ENCODE assay signal across 3 cellular contexts in genomic region chr1:151142411-151143056, GRCh38.
TF ChIP-seq lines count a peak whose summit lies in the region.

No MANE protein-coding gene starts in this region.

TF ChIP-seq in SK-N-SH, 30 proteins besides CTCF, POLR2A, EP300 and RAD21 (continues in another document):
- TF ChIP-seq MAX (IDR thresholded peaks at IDR 0.05; ENCODE audit: low read depth), result no peak
- TF ChIP-seq YY1 (IDR thresholded peaks at IDR 0.05; ENCODE audit: low read depth), result no peak
- no peak for TF ChIP-seq JUND (IDR thresholded peaks at IDR 0.05)
- no peak for TF ChIP-seq TAF1 (IDR thresholded peaks at IDR 0.05; ENCODE audit: borderline replicate concordance, low read depth, low read length)
- TF ChIP-seq EZH2phosphoT487 (IDR thresholded peaks at IDR 0.05; ENCODE audit: borderline replicate concordance, low read depth), result no peak
- TF ChIP-seq GATA2 (CRISPR knock-in tag; IDR thresholded peaks at IDR 0.05), result no peak
- no peak for TF ChIP-seq IRF3 (IDR thresholded peaks at IDR 0.05; ENCODE audit: low read depth, low read length)
- TF ChIP-seq CHD2 (IDR thresholded peaks at IDR 0.05; ENCODE audit: low read length, partially characterized antibody), result no peak
- TF ChIP-seq FOXJ3 (CRISPR knock-in tag; IDR thresholded peaks at IDR 0.05), result no peak
- TF ChIP-seq PBX3 (IDR thresholded peaks at IDR 0.05), result no peak
- TF ChIP-seq TCF12 (IDR thresholded peaks at IDR 0.05), result no peak
- TF ChIP-seq USF2 (IDR thresholded peaks at IDR 0.05; ENCODE audit: borderline replicate concordance, low read depth, low read length), result no peak

TF ChIP-seq in SK-N-SH treated with all-trans-retinoic acid at 6 μM for 48 hours, 23 proteins besides CTCF, POLR2A, EP300 and RAD21:
- TF ChIP-seq TOX (CRISPR knock-in tag; IDR thresholded peaks at IDR 0.05; ENCODE audit: borderline replicate concordance) (no peak), ZFP30 (CRISPR knock-in tag; IDR thresholded peaks at IDR 0.05) (no peak), CSRNP3 (CRISPR knock-in tag; IDR thresholded peaks at IDR 0.05) (no peak), CSDC2 (CRISPR knock-in tag; IDR thresholded peaks at IDR 0.05) (no peak), ZFP3 (CRISPR knock-in tag; IDR thresholded peaks at IDR 0.05) (no peak), ZNF8 (CRISPR knock-in tag; IDR thresholded peaks at IDR 0.05) (no peak), OSR1 (CRISPR knock-in tag; IDR thresholded peaks at IDR 0.05) (no peak), POU6F1 (CRISPR knock-in tag; IDR thresholded peaks at IDR 0.05; ENCODE audit: borderline replicate concordance, low read depth) (no peak), ARNTL (CRISPR knock-in tag; IDR thresholded peaks at IDR 0.05; ENCODE audit: borderline replicate concordance, low read depth) (no peak), ZNF70 (CRISPR knock-in tag; IDR thresholded peaks at IDR 0.05) (no peak), ISL1 (CRISPR knock-in tag; IDR thresholded peaks at IDR 0.05) (no peak), ZC3H10 (CRISPR knock-in tag; IDR thresholded peaks at IDR 0.05) (no peak), GLIS3 (CRISPR knock-in tag; IDR thresholded peaks at IDR 0.05) (no peak), CREB5 (CRISPR knock-in tag; IDR thresholded peaks at IDR 0.05; ENCODE audit: low read depth) (no peak), ESRRG (CRISPR knock-in tag; IDR thresholded peaks at IDR 0.05) (no peak), BACH2 (CRISPR knock-in tag; IDR thresholded peaks at IDR 0.05; ENCODE audit: borderline replicate concordance) (no peak), SNAI2 (CRISPR knock-in tag; IDR thresholded peaks at IDR 0.05) (no peak)

TF ChIP-seq in K562, 482 proteins besides CTCF, POLR2A, EP300 and RAD21:
- peak; percentile 71 for TF ChIP-seq PKNOX1 (IDR thresholded peaks at IDR 0.05)
- no peak for TF ChIP-seq ELK3 (CRISPR knock-in tag; IDR thresholded peaks at IDR 0.05)
